Comparison of ENCODE assay signal across 22 cellular contexts in genomic region chr1:233689748-233690254, GRCh38.
DNase-seq lines count a peak whose midpoint lies in the region; ATAC-seq and TF ChIP-seq lines count a peak whose summit lies in the region.
"Had no signal": no experiment of that assay in that cellular context is flagged by ENCODE, and none has a peak within 500 bp of the region (broad histone marks: within the 10 kb centered on the region; RNA-seq: fewer than 3 reads in every experiment).

No MANE protein-coding gene starts in this region.

- DNase-seq in right atrium auricular region (ENCODE audit: low spot score) = no peak
- DNase-seq in left ventricle myocardium superior = no peak
- no peak for DNase-seq in epithelial cell of prostate (ENCODE audit: low read depth, low spot score)
- DNase-seq in lower lobe of right lung = no peak
- no peak for DNase-seq in activated T-cell treated with anti-CD3 and anti-CD28 coated beads for 4 hours
- DNase-seq in ovary = no peak
- DNase-seq in OCI-M2 (lab: John Stamatoyannopoulos, UW; ENCODE audit: unreplicated experiment) = no peak
- DNase-seq: ACHN; Caco-2; CD4-positive, alpha-beta memory T cell; DND-41; GOT3; Kasumi-1; NCI-H1694; NCI-H2081; NCI-H2171 treated with DMSO at 0.1 percent for 48 hours; NCI-H524 treated with DMSO at 0.1 percent for 48 hours; NCI-H82; Right ventricle myocardium superior had no signal

- intact Hi-C loops in left ventricle myocardium superior (cut with micrococcal nuclease) (no loop called here), lower lobe of right lung (cut with DNase I) (no loop called here), ovary (cut with DNase I) (no loop called here)

- H3K27me3 ChIP-seq in right atrium auricular region = no peaks in the 10 kb centered on the region
- no peaks in the 10 kb centered on the region for H3K27me3 ChIP-seq in lower lobe of right lung (ENCODE audit: low read depth)
- H3K27me3 ChIP-seq in ovary = no peaks in the 10 kb centered on the region
- H3K27me3 ChIP-seq: BLaER1 had no signal

- H3K4me3 ChIP-seq in right atrium auricular region (no peak overlapping the region), lower lobe of right lung (no peak overlapping the region), ovary (no peak overlapping the region)
- H3K4me3 ChIP-seq: BLaER1 had no signal

- H3K4me1 ChIP-seq in right atrium auricular region (peaks cover 0 to 16% of the 10 kb centered on the region in 2 donors), lower lobe of right lung (no peaks in the 10 kb centered on the region), ovary (ENCODE audit: insufficient read depth) (no peaks in the 10 kb centered on the region)
- H3K4me1 ChIP-seq: BLaER1, Caco-2 had no signal

- 36 to 49% (median 47%) methylated on average over 3 of the region's 3 CpGs for WGBS in ovary, 3 donors

- no peaks in the 10 kb centered on the region for H3K36me3 ChIP-seq in right atrium auricular region
- H3K36me3 ChIP-seq in lower lobe of right lung = no peaks in the 10 kb centered on the region
- H3K36me3 ChIP-seq in ovary = no peaks in the 10 kb centered on the region
- H3K36me3 ChIP-seq: BLaER1 had no signal

- no peak for TF ChIP-seq POLR2A in ovary (IDR thresholded peaks at IDR 0.05)

- ATAC-seq in left ventricle myocardium superior = no peak
- peak; percentile 29 to 69 for ATAC-seq in lower lobe of right lung
- ATAC-seq in HG03280 (IDR thresholded peaks at IDR 0.05; ENCODE audit: unreplicated experiment) = no peak

- H3K27ac ChIP-seq in right atrium auricular region (peak overlapping the region; percentile 36 to 43), epithelial cell of prostate (peak overlapping the region; percentile 66), lower lobe of right lung (no peak overlapping the region), ovary (no peak overlapping the region)
- H3K27ac ChIP-seq: 22Rv1, BLaER1 had no signal

- no peak for TF ChIP-seq CTCF in right atrium auricular region (IDR thresholded peaks at IDR 0.05)
- no peak for TF ChIP-seq CTCF in lower lobe of right lung (IDR thresholded peaks at IDR 0.05)
- no peak for TF ChIP-seq CTCF in ovary (IDR thresholded peaks at IDR 0.05)

- H3K9me3 ChIP-seq in right atrium auricular region (no peaks in the 10 kb centered on the region), lower lobe of right lung (no peaks in the 10 kb centered on the region), ovary (no peaks in the 10 kb centered on the region)
- H3K9me3 ChIP-seq: BLaER1, Caco-2 had no signal

- no peak for TF ChIP-seq EP300 in ovary (IDR thresholded peaks at IDR 0.05)

Comparison
In these comparisons a context has a peak if more than half of its experiments do, and no peak if none do; other contexts are left out.
1. H3K27ac ChIP-seq: peak in right atrium auricular region (2 of 2) and epithelial cell of prostate (single experiment); none in lower lobe of right lung (single experiment) and ovary (0 of 2).
2. ATAC-seq: peak in lower lobe of right lung (2 of 2); none in left ventricle myocardium superior (single experiment) and HG03280 (single experiment).